Comparison of ENCODE assay signal across 10 cellular contexts in genomic region chr16:50313596-50314483, GRCh38. TPM values are rescaled to one million over a fixed set of nuclear protein-coding genes. Genes with fewer than 3 reads are reported as not detected.
DNase-seq lines count a peak whose midpoint lies in the region; ATAC-seq and TF ChIP-seq lines count a peak whose summit lies in the region.
"Had no signal": no experiment of that assay in that cellular context is flagged by ENCODE, and none has a peak within 500 bp of the region (broad histone marks: within the 10 kb centered on the region; RNA-seq: fewer than 3 reads in every experiment).

No MANE protein-coding gene starts in this region.

- H3K4me2 ChIP-seq in neuronal stem cell (ENCODE audit: insufficient read depth, low read length, poor library complexity, severe bottlenecking), result no peak overlapping the region

- peaks cover 30 to 70% of the 10 kb centered on the region in 2 donors for H3K36me3 ChIP-seq in neuronal stem cell (replicated peaks in 1 of 2; ENCODE audit: control insufficient read depth in 2 of 2, insufficient read depth in 2 of 2, low read length in 2 of 2)

- H3K27ac Mint-ChIP-seq in activated CD4-positive, alpha-beta T cell treated with anti-CD3 and anti-CD28 coated beads for 36 hours, result peak overlapping the region; percentile 88
- H3K27ac Mint-ChIP-seq in effector memory CD8-positive, alpha-beta T cell, result peak overlapping the region; percentile 72 to 87

- H2BK120ac ChIP-seq in neuronal stem cell (ENCODE audit: low read depth, low read length), result no peak overlapping the region

- H3K36me3 Mint-ChIP-seq in activated CD4-positive, alpha-beta T cell treated with anti-CD3 and anti-CD28 coated beads for 36 hours (ENCODE audit: low read depth), result peaks cover 51% of the 10 kb centered on the region
- H3K36me3 Mint-ChIP-seq in effector memory CD8-positive, alpha-beta T cell (ENCODE audit: insufficient read depth), result peaks cover 74% of the 10 kb centered on the region

- no peak overlapping the region for H2AFZ ChIP-seq in neuronal stem cell (ENCODE audit: low read length)

- H3K4me3 Mint-ChIP-seq in activated CD4-positive, alpha-beta T cell treated with anti-CD3 and anti-CD28 coated beads for 36 hours, result no peak overlapping the region
- H3K4me3 Mint-ChIP-seq in effector memory CD8-positive, alpha-beta T cell, result no peak overlapping the region
- H3K4me3 Mint-ChIP-seq: mesothelial cell of epicardium had no signal

- H3K79me1 ChIP-seq in neuronal stem cell (ENCODE audit: low read depth, low read length), result no peaks in the 10 kb centered on the region

- peaks cover 4 to 5% of the 10 kb centered on the region in 2 donors for H3K4me1 ChIP-seq in neuronal stem cell (ENCODE audit: control insufficient read depth in 2 of 2, insufficient read depth in 1 of 2, low read depth in 1 of 2, low read length in 2 of 2)

- H2BK5ac ChIP-seq in neuronal stem cell (ENCODE audit: low read length), result no peak overlapping the region

- H3K23ac ChIP-seq in neuronal stem cell (ENCODE audit: low read depth, low read length, poor library complexity), result peak overlapping the region; percentile 39

- H4K8ac ChIP-seq in neuronal stem cell (ENCODE audit: low read depth, low read length), result no peak overlapping the region

- no peak overlapping the region for H2BK12ac ChIP-seq in neuronal stem cell (ENCODE audit: low read length)

- H3K27me3 ChIP-seq in neuronal stem cell (ENCODE audit: control insufficient read depth in 3 of 3, insufficient read depth in 3 of 3, low read depth in 1 of 3, low read length in 3 of 3), result no peaks in the 10 kb centered on the region

- H2BK15ac ChIP-seq in neuronal stem cell (ENCODE audit: low read length), result no peak overlapping the region

- H3K18ac ChIP-seq in neuronal stem cell (ENCODE audit: low read length), result peak overlapping the region; percentile 27

- H3K4me3 ChIP-seq in neuronal stem cell (ENCODE audit: low read length in 2 of 2), result no peak overlapping the region
- H3K4me3 ChIP-seq in foreskin fibroblast (ENCODE audit: low read depth in 1 of 2, low read length in 2 of 2), result no peak overlapping the region

- H3K27me3 Mint-ChIP-seq in activated CD4-positive, alpha-beta T cell treated with anti-CD3 and anti-CD28 coated beads for 36 hours, result no peaks in the 10 kb centered on the region
- H3K27me3 Mint-ChIP-seq in effector memory CD8-positive, alpha-beta T cell, result no peaks in the 10 kb centered on the region

- TF ChIP-seq CTCF in foreskin fibroblast (IDR thresholded peaks at IDR 0.05; ENCODE audit: low read depth, low read length), result no peak

- H3K9ac ChIP-seq in neuronal stem cell (ENCODE audit: low read depth, low read length, poor library complexity), result peak overlapping the region; percentile 64

- no peak overlapping the region for H3K14ac ChIP-seq in neuronal stem cell (ENCODE audit: low read length)

- peak; percentile 75 for ATAC-seq in activated CD4-positive, alpha-beta T cell treated with anti-CD3 and anti-CD28 coated beads for 36 hours
- ATAC-seq in effector memory CD8-positive, alpha-beta T cell (replicated peaks), result peak; percentile 75
- no peak for ATAC-seq in GM19467 (IDR thresholded peaks at IDR 0.05; ENCODE audit: unreplicated experiment)

- no peaks in the 10 kb centered on the region for H3K9me3 ChIP-seq in neuronal stem cell (replicated peaks in 1 of 2; ENCODE audit: control insufficient read depth in 2 of 2, insufficient read depth in 1 of 2, low read depth in 1 of 2, low read length in 2 of 2)

- POLR2A ChIA-PET in activated CD4-positive, alpha-beta T cell treated with anti-CD3 and anti-CD28 coated beads for 36 hours (lab: Charles Lee), result interaction anchor here (0.6 kb wide), 1 partner anchor 40 kb away, joined by 3 read pairs; no protein-coding TSS in a partner anchor

- no peak overlapping the region for H3K4ac ChIP-seq in neuronal stem cell (ENCODE audit: low read length)

- no peak overlapping the region for H4K91ac ChIP-seq in neuronal stem cell (ENCODE audit: low read depth, low read length, poor library complexity)

- CTCF ChIA-PET in activated CD4-positive, alpha-beta T cell treated with anti-CD3 and anti-CD28 coated beads for 36 hours (lab: Charles Lee), result interaction anchor here (0.5 to 2.6 kb wide), 8 partner anchors 9 to 889 kb away, joined by 3 to 11 read pairs (median 4); partner anchors contain the start of gene CNEP1R1

- H3K9me3 Mint-ChIP-seq in activated CD4-positive, alpha-beta T cell treated with anti-CD3 and anti-CD28 coated beads for 36 hours (ENCODE audit: low read depth), result no peaks in the 10 kb centered on the region
- H3K9me3 Mint-ChIP-seq in effector memory CD8-positive, alpha-beta T cell, result no peaks in the 10 kb centered on the region
- H3K9me3 Mint-ChIP-seq: mesothelial cell of epicardium had no signal

- peaks cover 29% of the 10 kb centered on the region for H3K4me1 Mint-ChIP-seq in activated CD4-positive, alpha-beta T cell treated with anti-CD3 and anti-CD28 coated beads for 36 hours
- H3K4me1 Mint-ChIP-seq in effector memory CD8-positive, alpha-beta T cell (ENCODE audit: low read depth in 2 of 2), result peaks cover 5 to 16% of the 10 kb centered on the region in 2 donors

- no peak overlapping the region for H3K27ac ChIP-seq in neuronal stem cell (replicated peaks; ENCODE audit: low read length)

- DNase-seq in Ammon's horn (ENCODE audit: low spot score) (peak; percentile 78), neuronal stem cell (ENCODE audit: low spot score) (no peak), NCI-H2107 treated with DMSO at 0.1 percent for 48 hours (lab: John Stamatoyannopoulos, UW; ENCODE audit: unreplicated experiment) (no peak), foreskin fibroblast (no peak), RPMI8226 (no peak)
- DNase-seq in activated CD4-positive, alpha-beta T cell treated with anti-CD3 and anti-CD28 coated beads for 36 hours, result peak; percentile 67
- DNase-seq in effector memory CD8-positive, alpha-beta T cell, result no peak
- DNase-seq: DND-41 had no signal

- no peak overlapping the region for H2AK5ac ChIP-seq in neuronal stem cell (ENCODE audit: low read depth, low read length)

- no CpG with 5 or more reads among the region's 31 CpGs for WGBS in neuronal stem cell (ENCODE audit: extremely low coverage in 2 of 2, insufficient read length in 2 of 2, insufficient replicate concordance in 1 of 2), 2 donors

- intact Hi-C loops in activated CD4-positive, alpha-beta T cell treated with anti-CD3 and anti-CD28 coated beads for 36 hours (cut with DNase I, micrococcal nuclease), result no loop called here

RNA-seq across cellular contexts. Expression of gene ADCY7, which starts 47.5 kb away (rescaled TPM):
- 10 to 100 TPM; 51.8 to 85.3 TPM for total RNA-seq in activated CD4-positive, alpha-beta T cell treated with anti-CD3 and anti-CD28 coated beads for 36 hours
- 3.6 TPM for polyA plus RNA-seq in neuronal stem cell (2013, experiment 1 of 2)
- 3.3 TPM for polyA plus RNA-seq in neuronal stem cell (2013, experiment 2 of 2)

RNA-seq across cellular contexts. Expression of gene BRD7, which starts 54.9 kb away (rescaled TPM):
- total RNA-seq in activated CD4-positive, alpha-beta T cell treated with anti-CD3 and anti-CD28 coated beads for 36 hours, result 100 to 1,000 TPM in 1 of 2 experiments, 10 to 100 TPM in 1; 87.7 to 104 TPM
- polyA plus RNA-seq in neuronal stem cell (2013, experiment 1 of 2), result 185 TPM
- polyA plus RNA-seq in neuronal stem cell (2013, experiment 2 of 2), result 195 TPM

Comparison
In these comparisons a context has a peak if more than half of its experiments do, and no peak if none do; other contexts are left out.
1. DNase-seq: peak in Ammon's horn (single experiment) and activated CD4-positive, alpha-beta T cell treated with anti-CD3 and anti-CD28 coated beads for 36 hours (single experiment); none in effector memory CD8-positive, alpha-beta T cell (0 of 3), neuronal stem cell (single experiment), NCI-H2107 treated with DMSO at 0.1 percent for 48 hours (single experiment), foreskin fibroblast (0 of 2) and RPMI8226 (single experiment).